Comparison of ENCODE assay signal across 8 cellular contexts in the genomic region with DNA sequence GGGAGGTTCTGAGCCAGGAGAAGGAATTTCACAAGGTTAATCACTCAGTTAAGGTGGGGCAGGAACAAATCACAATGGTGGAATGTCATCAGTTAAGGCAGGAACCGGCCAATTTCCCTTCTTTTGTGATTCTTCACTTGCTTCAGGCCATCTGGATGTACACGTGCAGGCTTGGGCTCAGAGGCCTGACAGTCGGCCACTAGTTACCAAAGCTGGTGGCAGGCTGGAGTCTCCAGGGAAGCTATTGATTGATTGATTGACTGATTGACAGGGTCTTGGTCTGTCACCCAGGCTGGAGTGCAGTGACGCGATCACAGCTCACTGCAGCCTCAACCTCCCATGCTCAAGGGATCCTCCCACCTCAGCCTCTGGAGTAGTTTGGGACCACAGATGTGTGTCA. TPM values are rescaled to one million over a fixed set of nuclear protein-coding genes. Genes with fewer than 3 reads are reported as not detected.
A peak's percentile ranks its signal among the peaks of the same experiment; 100 is the strongest.
DNase-seq lines count a peak whose midpoint lies in the region; ATAC-seq and TF ChIP-seq lines count a peak whose summit lies in the region.
"Not testable (repeated sequence)": the region's sequence is repeated elsewhere in the genome, so short reads cannot be mapped to it uniquely, and the experiment has no call there.

No MANE protein-coding gene starts in this region.

- not testable (repeated sequence) for H3K27me3 Mint-ChIP-seq in activated CD4-positive, alpha-beta memory T cell treated with anti-CD3 and anti-CD28 coated beads for 36 hours; immature natural killer cell (ENCODE audit: low read depth in 3 of 3)

- in situ Hi-C loops in Caki2 (cut with HindIII; ENCODE audit: low pct_unique_long_range_greater_than_20kb, low sequenced_read_pairs): not testable (repeated sequence)

- not testable (repeated sequence) for H3K36me3 Mint-ChIP-seq in activated CD4-positive, alpha-beta memory T cell treated with anti-CD3 and anti-CD28 coated beads for 36 hours; immature natural killer cell

- H3K9me2 ChIP-seq in Loucy (replicated peaks; ENCODE audit: low read depth, low read length): not testable (repeated sequence)

- H3K27ac ChIP-seq in ascending aorta; osteoblast (ENCODE audit: low read depth, low read length); thoracic aorta: not testable (repeated sequence)

- not testable (repeated sequence) for H2AFZ ChIP-seq in Loucy (ENCODE audit: low read length); osteoblast (ENCODE audit: low read length)

- H3K36me3 ChIP-seq in Loucy (ENCODE audit: insufficient read depth, low read length); ascending aorta; osteoblast (ENCODE audit: insufficient read depth, low read length); thoracic aorta: not testable (repeated sequence)

- DNase-seq in Caki2 (ENCODE audit: low read depth): peak; percentile 33
- DNase-seq in activated CD4-positive, alpha-beta memory T cell treated with anti-CD3 and anti-CD28 coated beads for 36 hours; ascending aorta (ENCODE audit: low spot score in 2 of 2); immature natural killer cell; osteoblast (ENCODE audit: insufficient read length, low spot score, missing footprints); thoracic aorta (ENCODE audit: low spot score): not testable (repeated sequence)
- DNase-seq in epithelial cell of esophagus (ENCODE audit: low read depth): peak; percentile 67

- H3K4me3 ChIP-seq in Loucy (ENCODE audit: low read length, poor library complexity, severe bottlenecking); epithelial cell of esophagus (ENCODE audit: low read length); osteoblast (ENCODE audit: insufficient read depth, low read length): not testable (repeated sequence)
- peak overlapping the region; percentile 91 to 99 for H3K4me3 ChIP-seq in ascending aorta
- peak overlapping the region; percentile 84 for H3K4me3 ChIP-seq in thoracic aorta

- H3K27ac Mint-ChIP-seq in activated CD4-positive, alpha-beta memory T cell treated with anti-CD3 and anti-CD28 coated beads for 36 hours: not testable (repeated sequence)
- peak overlapping the region in 4 of 6 donors; percentile 85 to 94 (median 86) for H3K27ac Mint-ChIP-seq in immature natural killer cell

- not testable (repeated sequence) for H3K9ac ChIP-seq in Loucy (ENCODE audit: low read depth, low read length, poor library complexity, severe bottlenecking)

- not testable (repeated sequence) for H3K9me3 ChIP-seq in Loucy (ENCODE audit: insufficient read depth, low read depth, low read length); ascending aorta; osteoblast (ENCODE audit: low read depth, low read length); thoracic aorta

- CTCF ChIA-PET in activated CD4-positive, alpha-beta memory T cell treated with anti-CD3 and anti-CD28 coated beads for 36 hours (lab: Charles Lee): interaction anchor here (1.8 kb wide), 1 partner anchor 36 kb away, joined by 7 read pairs; the partner anchor contains the start of gene NUDT15

- intact Hi-C loops in activated CD4-positive, alpha-beta memory T cell treated with anti-CD3 and anti-CD28 coated beads for 36 hours (cut with micrococcal nuclease): loop anchor here (1.0 to 10.0 kb wide), 3 partner anchors 35 to 1207 kb away; partner anchors contain the start of genes ESD, MED4 and NUDT15
- intact Hi-C loops in ascending aorta (cut with DNase I): loop anchor here (1.0 to 2.0 kb wide), 2 partner anchors 35 to 93 kb away; partner anchors contain the start of genes MED4 and NUDT15

- ATAC-seq in thoracic aorta (ENCODE audit: insufficient number of reproducible peaks, low FRiP score, low read depth): not testable (repeated sequence)

- H3K27me3 ChIP-seq in Loucy (ENCODE audit: insufficient read depth, low read length, poor library complexity, severe bottlenecking); ascending aorta; osteoblast (ENCODE audit: insufficient read depth, low read length); thoracic aorta (replicated peaks; ENCODE audit: insufficient read depth): not testable (repeated sequence)

- H4K20me1 ChIP-seq in Loucy (ENCODE audit: insufficient read depth, low read length, poor library complexity, severe bottlenecking); osteoblast (ENCODE audit: insufficient read depth, low read length): not testable (repeated sequence)

- POLR2A ChIA-PET in activated CD4-positive, alpha-beta memory T cell treated with anti-CD3 and anti-CD28 coated beads for 36 hours (lab: Charles Lee): not testable (repeated sequence)

- H3K4me1 ChIP-seq in Loucy (ENCODE audit: insufficient read depth, low read length, poor library complexity, severe bottlenecking) (peaks cover 30% of the 10 kb centered on the region), osteoblast (ENCODE audit: insufficient read depth, low read length) (peaks cover 12% of the 10 kb centered on the region), thoracic aorta (ENCODE audit: control insufficient read depth in 1 of 2, low read depth in 2 of 2) (peaks cover 8 to 30% of the 10 kb centered on the region in 2 donors)
- not testable (repeated sequence) for H3K4me1 ChIP-seq in ascending aorta

- H3K4me2 ChIP-seq in Loucy (ENCODE audit: low read depth, low read length, poor library complexity, severe bottlenecking) (peak overlapping the region; percentile 81), osteoblast (ENCODE audit: insufficient read depth, low read length) (peak overlapping the region; percentile 93)

- H3K4me1 Mint-ChIP-seq in activated CD4-positive, alpha-beta memory T cell treated with anti-CD3 and anti-CD28 coated beads for 36 hours (ENCODE audit: low read depth): peaks cover 29% of the 10 kb centered on the region
- H3K4me1 Mint-ChIP-seq in immature natural killer cell: peaks cover 30 to 45% of the 10 kb centered on the region in 2 donors

- H3K9me3 Mint-ChIP-seq in activated CD4-positive, alpha-beta memory T cell treated with anti-CD3 and anti-CD28 coated beads for 36 hours; immature natural killer cell: not testable (repeated sequence)

- not testable (repeated sequence) for H3F3A ChIP-seq in Loucy (ENCODE audit: low read depth)

- peak overlapping the region; percentile 93 for H3K4me3 Mint-ChIP-seq in activated CD4-positive, alpha-beta memory T cell treated with anti-CD3 and anti-CD28 coated beads for 36 hours
- peak overlapping the region; percentile 93 to 97 (median 95) for H3K4me3 Mint-ChIP-seq in immature natural killer cell

- not testable (repeated sequence) for TF ChIP-seq CTCF in Loucy (conservative IDR thresholded peaks at IDR 0.05; ENCODE audit: low read length); ascending aorta (IDR thresholded peaks at IDR 0.05); epithelial cell of esophagus (IDR thresholded peaks at IDR 0.05; ENCODE audit: insufficient read depth, low read depth, low read length, missing control alignments); osteoblast (IDR thresholded peaks at IDR 0.05; ENCODE audit: extremely low read depth, low read depth, low read length); thoracic aorta (IDR thresholded peaks at IDR 0.05)

- peaks cover 41% of the 10 kb centered on the region for H3K79me2 ChIP-seq in Loucy (ENCODE audit: insufficient read depth, low read length)
- peaks cover 44% of the 10 kb centered on the region for H3K79me2 ChIP-seq in osteoblast (ENCODE audit: insufficient read depth, low read length)

RNA-seq across cellular contexts. Expression of gene SUCLA2, which starts 0.9 kb away (rescaled TPM):
- total RNA-seq in Caki2 (2014; rRNA removed; shearing (Covaris generic); ENCODE audit: low replicate concordance): 41.2 and 47.6 TPM in 2 replicates
- 10 to 100 TPM; 39.2 to 41.3 TPM for total RNA-seq in activated CD4-positive, alpha-beta memory T cell treated with anti-CD3 and anti-CD28 coated beads for 36 hours
- 33.0 TPM for total RNA-seq in ascending aorta
- 10 to 100 TPM; 22.1 to 35.9 (median 22.7) TPM for polyA plus RNA-seq in immature natural killer cell
- 36.6 and 45.4 TPM in 2 replicates for total RNA-seq in osteoblast
- total RNA-seq in thoracic aorta: 10 to 100 TPM; 34.8 to 87.1 TPM

RNA-seq across cellular contexts. Expression of gene NUDT15, which starts 35.5 kb away (rescaled TPM):
- total RNA-seq in Caki2 (2014; rRNA removed; shearing (Covaris generic); ENCODE audit: low replicate concordance): 18.1 and 19.0 TPM in 2 replicates
- 10 to 100 TPM; 18.5 to 19.2 TPM for total RNA-seq in activated CD4-positive, alpha-beta memory T cell treated with anti-CD3 and anti-CD28 coated beads for 36 hours
- total RNA-seq in ascending aorta (4.2 TPM), osteoblast (8.8 and 9.8 TPM in 2 replicates), thoracic aorta (1 to 10 TPM; 8.8 to 9.7 TPM)
- polyA plus RNA-seq in immature natural killer cell: 10 to 100 TPM in 2 of 3 donors, 1 to 10 TPM in 1; 8.2 to 12.3 (median 10.4) TPM
